1 cellular context compared by ENCODE assay signal in the genomic region with DNA sequence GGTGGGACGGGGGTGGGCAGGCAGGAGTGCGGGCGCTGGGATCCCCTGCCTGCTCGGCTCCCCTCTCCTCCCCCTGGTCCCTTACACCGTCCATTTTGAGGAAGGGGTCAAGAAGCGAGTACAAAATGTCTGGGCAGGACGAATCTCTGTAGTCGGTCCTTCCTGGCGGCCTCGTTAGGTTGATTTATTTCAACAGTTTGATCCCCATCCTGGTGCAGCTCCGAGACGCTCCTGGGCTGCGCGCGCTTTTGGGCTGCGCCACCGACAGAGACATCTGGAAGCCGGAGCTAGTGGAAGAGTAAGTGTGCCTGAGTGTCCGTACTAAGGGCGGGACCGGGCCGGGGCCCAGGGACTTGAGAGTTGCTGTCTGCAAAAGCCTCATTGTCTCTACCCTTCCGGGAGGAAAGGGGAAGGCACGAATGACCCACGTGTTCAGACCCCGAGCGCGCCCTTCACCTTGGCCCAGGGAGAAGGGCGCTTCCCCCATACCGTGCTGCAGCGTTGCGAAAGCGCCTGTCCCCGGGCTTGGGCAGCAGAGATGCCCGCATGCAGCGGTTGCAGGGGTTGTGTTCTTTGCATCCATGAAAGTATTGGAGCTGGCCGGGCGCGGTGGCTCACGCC.
TF ChIP-seq lines count a peak whose summit lies in the region.

No MANE protein-coding gene starts in this region.

TF ChIP-seq in HepG2, 621 proteins besides CTCF, POLR2A, EP300 and RAD21 (continued from another document and continues in another):
- no peak for TF ChIP-seq HINFP (CRISPR knock-in tag; IDR thresholded peaks at IDR 0.05; ENCODE audit: low read depth)
- TF ChIP-seq ZNF740 (CRISPR knock-in tag; IDR thresholded peaks at IDR 0.05) = no peak
- no peak for TF ChIP-seq GLMP (CRISPR knock-in tag; IDR thresholded peaks at IDR 0.05; ENCODE audit: borderline replicate concordance)
- no peak for TF ChIP-seq ZBTB21 (CRISPR knock-in tag; IDR thresholded peaks at IDR 0.05)
- TF ChIP-seq AGO2 (optimal IDR thresholded peaks at IDR 0.05; ENCODE audit: low read depth, low read length) = no peak
- 0 out of 2 replicates have a peak, but pooled peaks have one; percentile 55 for TF ChIP-seq ARNTL (CRISPR knock-in tag; IDR thresholded peaks at IDR 0.05)
- TF ChIP-seq TARDBP (CRISPR knock-in tag; IDR thresholded peaks at IDR 0.05) = no peak
- TF ChIP-seq CEBPG (CRISPR knock-in tag; IDR thresholded peaks at IDR 0.05) = peak; percentile 92
- 0 out of 2 replicates have a peak, but pooled peaks have one; percentile 29 for TF ChIP-seq ZBTB26 (CRISPR knock-in tag; IDR thresholded peaks at IDR 0.05; ENCODE audit: borderline replicate concordance)
- no peak for TF ChIP-seq BRF2 (CRISPR knock-in tag; IDR thresholded peaks at IDR 0.05)
- TF ChIP-seq ZMYM2 (CRISPR knock-in tag; IDR thresholded peaks at IDR 0.05) = no peak
- no peak for TF ChIP-seq JUND (CRISPR knock-in tag; IDR thresholded peaks at IDR 0.05)
- TF ChIP-seq TBX2 (CRISPR knock-in tag; IDR thresholded peaks at IDR 0.05; ENCODE audit: borderline replicate concordance) = peak; percentile 59; the same call in 1 of the 2 replicates
- TF ChIP-seq BORCS8-MEF2B (CRISPR knock-in tag; IDR thresholded peaks at IDR 0.05) = no peak
- TF ChIP-seq LBX2 (CRISPR knock-in tag; IDR thresholded peaks at IDR 0.05; ENCODE audit: borderline replicate concordance) = no peak
- TF ChIP-seq ZNF549 (CRISPR knock-in tag; IDR thresholded peaks at IDR 0.05) = no peak
- no peak for TF ChIP-seq MAFG (CRISPR knock-in tag; IDR thresholded peaks at IDR 0.05)
- TF ChIP-seq, protein P1, sequence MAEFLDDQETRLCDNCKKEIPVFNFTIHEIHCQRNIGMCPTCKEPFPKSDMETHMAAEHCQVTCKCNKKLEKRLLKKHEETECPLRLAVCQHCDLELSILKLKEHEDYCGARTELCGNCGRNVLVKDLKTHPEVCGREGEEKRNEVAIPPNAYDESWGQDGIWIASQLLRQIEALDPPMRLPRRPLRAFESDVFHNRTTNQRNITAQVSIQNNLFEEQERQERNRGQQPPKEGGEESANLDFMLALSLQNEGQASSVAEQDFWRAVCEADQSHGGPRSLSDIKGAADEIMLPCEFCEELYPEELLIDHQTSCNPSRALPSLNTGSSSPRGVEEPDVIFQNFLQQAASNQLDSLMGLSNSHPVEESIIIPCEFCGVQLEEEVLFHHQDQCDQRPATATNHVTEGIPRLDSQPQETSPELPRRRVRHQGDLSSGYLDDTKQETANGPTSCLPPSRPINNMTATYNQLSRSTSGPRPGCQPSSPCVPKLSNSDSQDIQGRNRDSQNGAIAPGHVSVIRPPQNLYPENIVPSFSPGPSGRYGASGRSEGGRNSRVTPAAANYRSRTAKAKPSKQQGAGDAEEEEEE (CRISPR knock-in tag; IDR thresholded peaks at IDR 0.05; ENCODE audit: borderline replicate concordance) = no peak
- TF ChIP-seq, protein P2, sequence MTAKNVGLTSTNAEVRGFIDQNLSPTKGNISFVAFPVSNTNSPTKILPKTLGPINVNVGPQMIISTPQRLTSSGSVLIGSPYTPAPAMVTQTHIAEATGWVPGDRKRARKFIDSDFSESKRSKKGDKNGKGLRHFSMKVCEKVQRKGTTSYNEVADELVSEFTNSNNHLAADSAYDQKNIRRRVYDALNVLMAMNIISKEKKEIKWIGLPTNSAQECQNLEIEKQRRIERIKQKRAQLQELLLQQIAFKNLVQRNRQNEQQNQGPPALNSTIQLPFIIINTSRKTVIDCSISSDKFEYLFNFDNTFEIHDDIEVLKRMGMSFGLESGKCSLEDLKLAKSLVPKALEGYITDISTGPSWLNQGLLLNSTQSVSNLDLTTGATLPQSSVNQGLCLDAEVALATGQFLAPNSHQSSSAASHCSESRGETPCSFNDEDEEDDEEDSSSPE (CRISPR knock-in tag; IDR thresholded peaks at IDR 0.05) = peak; percentile 72; the same call in 1 of the 2 replicates
- no peak for TF ChIP-seq ZBTB25 (CRISPR knock-in tag; IDR thresholded peaks at IDR 0.05)
- TF ChIP-seq ZNF772 (CRISPR knock-in tag; IDR thresholded peaks at IDR 0.05) = no peak
- TF ChIP-seq HNF4A (CRISPR knock-in tag; IDR thresholded peaks at IDR 0.05) = no peak
- TF ChIP-seq MTF1 (CRISPR knock-in tag; IDR thresholded peaks at IDR 0.05) = no peak
- TF ChIP-seq ZNF121 (CRISPR knock-in tag; IDR thresholded peaks at IDR 0.05) = no peak
- no peak for TF ChIP-seq ZNF652 (CRISPR knock-in tag; IDR thresholded peaks at IDR 0.05; ENCODE audit: borderline replicate concordance, low read depth)
- no peak for TF ChIP-seq SMC3 (IDR thresholded peaks at IDR 0.05; ENCODE audit: low read length)
- TF ChIP-seq GZF1 (CRISPR knock-in tag; IDR thresholded peaks at IDR 0.05) = no peak
- TF ChIP-seq FOXO1 (CRISPR knock-in tag; IDR thresholded peaks at IDR 0.05) = no peak
- no peak; the same call in none of the 2 replicates for TF ChIP-seq KLF6 (CRISPR knock-in tag; IDR thresholded peaks at IDR 0.05)
- no peak for TF ChIP-seq KLF9 (CRISPR knock-in tag; IDR thresholded peaks at IDR 0.05; ENCODE audit: low read depth)
- TF ChIP-seq SETDB1 (CRISPR knock-in tag; IDR thresholded peaks at IDR 0.05; ENCODE audit: borderline replicate concordance) = no peak
- TF ChIP-seq ZFX (CRISPR knock-in tag; IDR thresholded peaks at IDR 0.05; ENCODE audit: low read depth) = peak; percentile 36; the same call in 1 of the 2 replicates
- no peak for TF ChIP-seq ATRX (CRISPR knock-in tag; IDR thresholded peaks at IDR 0.05; ENCODE audit: borderline replicate concordance)
- peak; percentile 53 for TF ChIP-seq PHF8 (CRISPR knock-in tag; IDR thresholded peaks at IDR 0.05)
- no peak for TF ChIP-seq RORA (CRISPR knock-in tag; IDR thresholded peaks at IDR 0.05)
- no peak for TF ChIP-seq NFE2L1 (CRISPR knock-in tag; IDR thresholded peaks at IDR 0.05; ENCODE audit: borderline replicate concordance)
- TF ChIP-seq ZBTB8A (CRISPR knock-in tag; IDR thresholded peaks at IDR 0.05; ENCODE audit: borderline replicate concordance, low read depth) = no peak
- TF ChIP-seq, protein P3, sequence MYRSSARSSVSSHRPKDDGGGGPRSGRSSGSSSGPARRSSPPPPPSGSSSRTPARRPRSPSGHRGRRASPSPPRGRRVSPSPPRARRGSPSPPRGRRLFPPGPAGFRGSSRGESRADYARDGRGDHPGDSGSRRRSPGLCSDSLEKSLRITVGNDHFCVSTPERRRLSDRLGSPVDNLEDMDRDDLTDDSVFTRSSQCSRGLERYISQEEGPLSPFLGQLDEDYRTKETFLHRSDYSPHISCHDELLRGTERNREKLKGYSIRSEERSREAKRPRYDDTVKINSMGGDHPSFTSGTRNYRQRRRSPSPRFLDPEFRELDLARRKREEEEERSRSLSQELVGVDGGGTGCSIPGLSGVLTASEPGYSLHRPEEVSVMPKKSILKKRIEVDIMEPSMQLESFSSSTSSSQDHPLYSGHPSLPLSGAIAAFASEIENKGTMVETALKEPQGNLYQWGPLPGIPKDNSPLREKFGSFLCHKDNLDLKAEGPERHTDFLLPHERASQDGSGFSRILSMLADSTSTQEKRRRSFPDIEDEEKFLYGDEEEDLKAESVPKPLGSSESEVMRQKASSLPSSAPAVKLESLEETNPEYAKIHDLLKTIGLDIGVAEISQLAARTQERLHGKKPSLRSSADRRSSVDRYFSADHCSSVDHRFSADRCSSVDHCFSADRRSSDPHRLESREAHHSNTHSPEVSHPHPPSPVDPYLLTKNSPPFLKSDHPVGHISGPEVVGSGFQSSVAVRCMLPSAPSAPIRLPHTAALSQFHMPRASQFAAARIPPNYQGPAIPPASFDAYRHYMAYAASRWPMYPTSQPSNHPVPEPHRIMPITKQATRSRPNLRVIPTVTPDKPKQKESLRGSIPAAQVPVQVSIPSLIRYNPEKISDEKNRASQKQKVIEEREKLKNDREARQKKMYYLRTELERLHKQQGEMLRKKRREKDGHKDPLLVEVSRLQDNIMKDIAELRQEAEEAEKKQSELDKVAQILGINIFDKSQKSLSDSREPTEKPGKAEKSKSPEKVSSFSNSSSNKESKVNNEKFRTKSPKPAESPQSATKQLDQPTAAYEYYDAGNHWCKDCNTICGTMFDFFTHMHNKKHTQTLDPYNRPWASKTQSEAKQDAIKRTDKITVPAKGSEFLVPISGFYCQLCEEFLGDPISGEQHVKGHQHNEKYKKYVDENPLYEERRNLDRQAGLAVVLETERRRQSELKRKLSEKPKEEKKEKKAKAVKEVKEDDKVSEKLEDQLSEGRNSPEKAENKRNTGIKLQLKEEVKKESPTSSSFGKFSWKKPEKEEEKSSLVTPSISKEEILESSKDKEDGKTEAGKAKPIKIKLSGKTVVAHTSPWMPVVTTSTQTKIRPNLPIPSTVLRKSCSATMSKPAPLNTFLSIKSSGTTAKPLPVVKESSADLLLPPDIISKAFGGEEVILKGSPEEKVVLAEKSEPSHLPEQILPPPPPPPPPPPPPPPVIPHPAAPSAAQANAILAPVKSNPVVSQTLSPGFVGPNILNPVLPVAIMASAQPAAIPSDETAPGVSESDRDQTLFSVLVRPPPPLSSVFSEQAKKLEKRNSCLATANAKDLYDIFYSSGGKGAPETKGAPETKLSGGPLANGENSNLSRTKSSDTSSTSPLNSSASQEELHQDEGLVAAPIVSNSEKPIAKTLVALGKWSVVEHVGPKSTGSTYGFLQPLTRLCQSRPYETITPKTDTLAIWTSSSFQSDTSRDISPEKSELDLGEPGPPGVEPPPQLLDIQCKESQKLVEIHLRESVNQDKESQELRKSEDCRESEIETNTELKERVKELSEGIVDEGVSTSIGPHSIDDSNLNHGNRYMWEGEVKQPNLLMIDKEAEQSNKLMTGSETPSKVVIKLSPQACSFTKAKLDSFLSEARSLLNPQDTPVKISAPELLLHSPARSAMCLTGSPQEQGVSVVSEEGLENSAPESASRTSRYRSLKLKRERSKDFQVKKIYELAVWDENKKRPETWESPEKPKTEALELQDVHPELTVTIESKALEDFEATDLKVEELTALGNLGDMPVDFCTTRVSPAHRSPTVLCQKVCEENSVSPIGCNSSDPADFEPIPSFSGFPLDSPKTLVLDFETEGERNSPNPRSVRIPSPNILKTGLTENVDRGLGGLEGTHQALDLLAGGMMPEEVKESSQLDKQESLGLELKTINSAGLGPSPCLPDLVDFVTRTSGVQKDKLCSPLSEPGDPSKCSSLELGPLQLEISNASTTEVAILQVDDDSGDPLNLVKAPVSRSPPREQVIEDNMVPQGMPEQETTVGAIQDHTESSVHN (CRISPR knock-in tag; IDR thresholded peaks at IDR 0.05) = no peak
- TF ChIP-seq CREBL2 (CRISPR knock-in tag; IDR thresholded peaks at IDR 0.05; ENCODE audit: borderline replicate concordance) = no peak
- TF ChIP-seq NCOR1 (IDR thresholded peaks at IDR 0.05; ENCODE audit: borderline replicate concordance, low read length) = no peak
- TF ChIP-seq IKZF1 (IDR thresholded peaks at IDR 0.05) = no peak
- TF ChIP-seq PAX8 (CRISPR knock-in tag; IDR thresholded peaks at IDR 0.05; ENCODE audit: borderline replicate concordance) = no peak
